In genomic region chr1:90705910-90706309, GRCh38 we compare ENCODE assay signal across 18 cellular contexts. TPM values are rescaled to one million over a fixed set of nuclear protein-coding genes. Genes with fewer than 3 reads are reported as not detected.
DNase-seq lines count a peak whose midpoint lies in the region; ATAC-seq, FAIRE-seq and TF ChIP-seq lines count a peak whose summit lies in the region.
"Had no signal": no experiment of that assay in that cellular context is flagged by ENCODE, and none has a peak within 500 bp of the region (broad histone marks: within the 10 kb centered on the region; RNA-seq: fewer than 3 reads in every experiment).

No MANE protein-coding gene starts in this region.

- no peak overlapping the region for H3K27ac Mint-ChIP-seq in activated T-cell treated with anti-CD3 and anti-CD28 coated beads, Interleukin-2, amount 50 U/mL, for 24 hours
- no peak overlapping the region for H3K27ac Mint-ChIP-seq in T-helper 17 cell
- H3K27ac Mint-ChIP-seq: CD14-positive monocyte had no signal

- H3K27ac ChIP-seq in psoas muscle = no peak overlapping the region
- H3K27ac ChIP-seq: ascending aorta, upper lobe of left lung had no signal

- intact Hi-C loops in psoas muscle (cut with DNase I) = no loop called here

- H3K4me3 Mint-ChIP-seq in activated T-cell treated with anti-CD3 and anti-CD28 coated beads, Interleukin-2, amount 50 U/mL, for 24 hours = peak overlapping the region; percentile 57
- H3K4me3 Mint-ChIP-seq in T-helper 17 cell = peak overlapping the region; percentile 21

- no peaks in the 10 kb centered on the region for H3K36me3 ChIP-seq in psoas muscle (ENCODE audit: insufficient read depth in 1 of 2, low read depth in 1 of 2)
- H3K36me3 ChIP-seq: ascending aorta, upper lobe of left lung had no signal

- peaks cover 10% of the 10 kb centered on the region for H3K4me1 ChIP-seq in psoas muscle

- no peak for FAIRE-seq in D721Med (lab: Jason Lieb, UNC)
- FAIRE-seq: GM18507 had no signal

- ATAC-seq in T-helper 17 cell (no peak), psoas muscle (no peak)
- ATAC-seq: left lobe of liver had no signal

- H3K9me3 ChIP-seq in T-helper 17 cell (ENCODE audit: control insufficient read depth, low read length, poor library complexity, severe bottlenecking) (no peaks in the 10 kb centered on the region), iPS-18c (ENCODE audit: control insufficient read depth, insufficient read depth, low read length) (peaks cover 2% of the 10 kb centered on the region), psoas muscle (no peaks in the 10 kb centered on the region)
- H3K9me3 ChIP-seq: ascending aorta, upper lobe of left lung had no signal

- H3K27me3 Mint-ChIP-seq in activated T-cell treated with anti-CD3 and anti-CD28 coated beads, Interleukin-2, amount 50 U/mL, for 24 hours = peaks cover 92% of the 10 kb centered on the region
- peaks cover 86% of the 10 kb centered on the region for H3K27me3 Mint-ChIP-seq in T-helper 17 cell

- TF ChIP-seq CTCF in psoas muscle (IDR thresholded peaks at IDR 0.05) (no peak), D721Med (IDR thresholded peaks at IDR 0.05; ENCODE audit: insufficient read depth, missing control alignments) (no peak)

- peak overlapping the region; percentile 47; the same call in 1 of the 2 replicates for H3K4me3 ChIP-seq in iPS-18c (ENCODE audit: insufficient read depth, low read depth, low read length)
- H3K4me3 ChIP-seq in psoas muscle = peak overlapping the region; percentile 44

- H3K4me1 Mint-ChIP-seq in activated T-cell treated with anti-CD3 and anti-CD28 coated beads, Interleukin-2, amount 50 U/mL, for 24 hours (ENCODE audit: low read depth) = peaks cover 16% of the 10 kb centered on the region
- H3K4me1 Mint-ChIP-seq in T-helper 17 cell = peaks cover 13% of the 10 kb centered on the region

- peaks cover 31 to 96% (median 34%) of the 10 kb centered on the region in 3 donors for H3K27me3 ChIP-seq in psoas muscle (ENCODE audit: insufficient read depth in 3 of 3, low read length in 2 of 3)

- H3K9me3 Mint-ChIP-seq in activated T-cell treated with anti-CD3 and anti-CD28 coated beads, Interleukin-2, amount 50 U/mL, for 24 hours = no peaks in the 10 kb centered on the region

- H3K36me3 Mint-ChIP-seq in activated T-cell treated with anti-CD3 and anti-CD28 coated beads, Interleukin-2, amount 50 U/mL, for 24 hours (ENCODE audit: low read depth) = no peaks in the 10 kb centered on the region
- H3K36me3 Mint-ChIP-seq in T-helper 17 cell (ENCODE audit: low read depth) = peaks cover 4% of the 10 kb centered on the region

- no peak for DNase-seq in activated T-cell treated with anti-CD3 and anti-CD28 coated beads, Interleukin-2, amount 50 U/mL, for 24 hours
- no peak for DNase-seq in activated T-cell treated with anti-CD3 and anti-CD28 coated beads, Interleukin-2, amount 50 U/mL, for 1 hour
- DNase-seq in T-helper 17 cell (no peak), psoas muscle (no peak), D721Med (ENCODE audit: insufficient read length, low spot score) (no peak), mesenteric fat pad (ENCODE audit: low spot score) (no peak), Kasumi-1 (lab: John Stamatoyannopoulos, UW) (no peak)
- DNase-seq: DMS79 treated with DMSO at 0.1 percent for 48 hours; RPMI8226; stimulated activated CD4-positive, alpha-beta T cell treated with anti-CD3 and anti-CD28 coated beads, Interleukin-15, amount 100 ng/mL, for 24 hours; stimulated activated naive CD4-positive, alpha-beta T cell treated with Interleukin-2 at 50 U/mL for 16 hours had no signal

- 10 to 15% (median 11%) methylated on average over 8 of the region's 8 CpGs for WGBS in psoas muscle, 3 donors

RNA-seq across cellular contexts. Expression of gene BARHL2, which starts 11.2 kb away (rescaled TPM):
- total RNA-seq in T-helper 17 cell (not detected), psoas muscle (not detected), mesenteric fat pad (not detected)
- not detected for polyA plus RNA-seq in psoas muscle
- total RNA-seq: ascending aorta, left lobe of liver, M059J, upper lobe of left lung had no signal
- polyA plus RNA-seq: CD14-positive monocyte had no signal
